Comparison of ENCODE assay signal across 26 cellular contexts in the genomic region with DNA sequence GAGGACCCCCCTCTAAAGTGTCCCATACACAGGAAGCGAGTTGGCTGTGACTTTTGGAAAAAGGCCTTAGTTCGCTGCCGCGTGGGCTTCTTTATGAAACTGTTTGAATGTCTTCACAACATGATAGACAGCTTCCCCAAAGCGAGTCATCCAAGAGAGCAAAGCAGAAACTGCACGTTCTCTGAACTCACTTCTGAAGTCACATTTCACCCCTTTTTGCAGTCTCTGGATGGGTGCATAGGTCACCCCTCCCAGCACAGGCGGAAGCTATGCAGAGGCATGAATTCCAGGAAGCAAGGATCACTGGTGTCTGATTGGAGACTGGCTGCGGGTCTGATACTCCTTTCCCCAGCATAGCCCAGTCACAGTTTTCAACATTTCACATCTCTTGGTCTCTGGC. TPM values are rescaled to one million over a fixed set of nuclear protein-coding genes. Genes with fewer than 3 reads are reported as not detected.
A peak's percentile ranks its signal among the peaks of the same experiment; 100 is the strongest.
DNase-seq lines count a peak whose midpoint lies in the region; ATAC-seq and TF ChIP-seq lines count a peak whose summit lies in the region.
"Had no signal": no experiment of that assay in that cellular context is flagged by ENCODE, and none has a peak within 500 bp of the region (broad histone marks: within the 10 kb centered on the region; RNA-seq: fewer than 3 reads in every experiment).

No MANE protein-coding gene starts in this region.

- H3K27ac Mint-ChIP-seq in activated CD4-positive, alpha-beta T cell treated with anti-CD3 and anti-CD28 coated beads, Interleukin-2, amount 10 ng/mL, durations not matched to agents 24 days and 14 days, result peak overlapping the region; percentile 71
- H3K27ac Mint-ChIP-seq in WTC11 (peak overlapping the region; percentile 36), neural crest cell (ENCODE audit: unreplicated experiment) (peak overlapping the region; percentile 59)
- H3K27ac Mint-ChIP-seq: CD4-positive, alpha-beta memory T cell had no signal

- no peak for TF ChIP-seq CTCF in WTC11 (IDR thresholded peaks at IDR 0.05)
- no peak for TF ChIP-seq CTCF in fibroblast of mammary gland (conservative IDR thresholded peaks at IDR 0.05; ENCODE audit: control insufficient read depth, insufficient read depth, low read depth, low read length)
- no peak for TF ChIP-seq CTCF in neural crest cell (conservative IDR thresholded peaks at IDR 0.05)
- TF ChIP-seq CTCF in esophagus squamous epithelium (IDR thresholded peaks at IDR 0.05), result no peak

- no peaks in the 10 kb centered on the region for H3K4me1 ChIP-seq in esophagus squamous epithelium
- H3K4me1 ChIP-seq: transverse colon had no signal

- no peaks in the 10 kb centered on the region for H3K9me3 Mint-ChIP-seq in activated CD4-positive, alpha-beta T cell treated with anti-CD3 and anti-CD28 coated beads, Interleukin-2, amount 10 ng/mL, durations not matched to agents 24 days and 14 days
- H3K9me3 Mint-ChIP-seq in WTC11 (no peaks in the 10 kb centered on the region), neural crest cell (no peaks in the 10 kb centered on the region)
- H3K9me3 Mint-ChIP-seq: CD4-positive, alpha-beta memory T cell; naive thymus-derived CD8-positive, alpha-beta T cell had no signal

- ATAC-seq in WTC11, result no peak
- ATAC-seq: GM12878; naive thymus-derived CD8-positive, alpha-beta T cell had no signal

- H3K36me3 ChIP-seq in esophagus squamous epithelium, result peaks cover 24 to 100% (median 43%) of the 10 kb centered on the region in 3 donors

- POLR2A ChIA-PET in WTC11 (lab: Charles Lee), result no interaction called here

- H3K27ac ChIP-seq in esophagus squamous epithelium, result no peak overlapping the region
- H3K27ac ChIP-seq: brain microvascular endothelial cell, hepatocyte, left ventricle myocardium inferior, skin epidermis, transverse colon had no signal

- WGBS in esophagus squamous epithelium, 2 donors, result 86 to 95% methylated on average over 6 to 8 of the region's 8 CpGs

- H3K4me3 ChIP-seq in fibroblast of mammary gland (ENCODE audit: control insufficient read depth, low read depth, low read length), result no peak overlapping the region
- H3K4me3 ChIP-seq in esophagus squamous epithelium, result no peak overlapping the region
- H3K4me3 ChIP-seq: GM12878, hepatocyte, left ventricle myocardium inferior, skin epidermis, transverse colon had no signal

- TF ChIP-seq POLR2A in esophagus squamous epithelium (IDR thresholded peaks at IDR 0.05), result no peak

- H3K4me3 Mint-ChIP-seq in activated CD4-positive, alpha-beta T cell treated with anti-CD3 and anti-CD28 coated beads, Interleukin-2, amount 10 ng/mL, durations not matched to agents 24 days and 14 days, result no peak overlapping the region
- H3K4me3 Mint-ChIP-seq in WTC11, result no peak overlapping the region
- no peak overlapping the region for H3K4me3 Mint-ChIP-seq in neural crest cell
- H3K4me3 Mint-ChIP-seq: CD4-positive, alpha-beta memory T cell; naive thymus-derived CD8-positive, alpha-beta T cell had no signal

- peaks cover 20% of the 10 kb centered on the region for H3K4me1 Mint-ChIP-seq in activated CD4-positive, alpha-beta T cell treated with anti-CD3 and anti-CD28 coated beads, Interleukin-2, amount 10 ng/mL, durations not matched to agents 24 days and 14 days
- H3K4me1 Mint-ChIP-seq in WTC11, result no peaks in the 10 kb centered on the region
- H3K4me1 Mint-ChIP-seq in neural crest cell, result no peaks in the 10 kb centered on the region

- peaks cover 64% of the 10 kb centered on the region for H3K36me3 Mint-ChIP-seq in activated CD4-positive, alpha-beta T cell treated with anti-CD3 and anti-CD28 coated beads, Interleukin-2, amount 10 ng/mL, durations not matched to agents 24 days and 14 days (ENCODE audit: low read depth)
- peaks cover 59% of the 10 kb centered on the region for H3K36me3 Mint-ChIP-seq in WTC11
- peaks cover 5% of the 10 kb centered on the region for H3K36me3 Mint-ChIP-seq in neural crest cell (ENCODE audit: low read depth)

- CTCF ChIA-PET in WTC11 (lab: Charles Lee), result no interaction called here

- no peaks in the 10 kb centered on the region for H3K9me3 ChIP-seq in esophagus squamous epithelium
- H3K9me3 ChIP-seq: left ventricle myocardium inferior, SK-N-SH, transverse colon had no signal

- intact Hi-C loops in activated CD4-positive, alpha-beta T cell treated with anti-CD3 and anti-CD28 coated beads, Interleukin-2, amount 10 ng/mL, durations not matched to agents 24 days and 14 days (cut with micrococcal nuclease), result no loop called here
- intact Hi-C loops in esophagus squamous epithelium (cut with DNase I), result no loop called here

- H3K27me3 Mint-ChIP-seq in activated CD4-positive, alpha-beta T cell treated with anti-CD3 and anti-CD28 coated beads, Interleukin-2, amount 10 ng/mL, durations not matched to agents 24 days and 14 days, result no peaks in the 10 kb centered on the region
- H3K27me3 Mint-ChIP-seq in WTC11 (ENCODE audit: low read depth) (no peaks in the 10 kb centered on the region), neural crest cell (ENCODE audit: low read depth) (no peaks in the 10 kb centered on the region)
- H3K27me3 Mint-ChIP-seq: CD4-positive, alpha-beta memory T cell; naive thymus-derived CD8-positive, alpha-beta T cell had no signal

- no peak for DNase-seq in activated CD4-positive, alpha-beta T cell treated with anti-CD3 and anti-CD28 coated beads, Interleukin-2, amount 10 ng/mL, durations not matched to agents 24 days and 14 days
- no peak for DNase-seq in activated CD4-positive, alpha-beta T cell treated with anti-CD3 and anti-CD28 coated beads, Interleukin-2, amount 50 U/mL, for 48 hours
- DNase-seq in WTC11 (ENCODE audit: low spot score) (no peak), fibroblast of mammary gland (ENCODE audit: low read depth) (peak; percentile 30), neural crest cell (ENCODE audit: low read depth, low spot score) (no peak), esophagus squamous epithelium (lab: John Stamatoyannopoulos, UW) (no peak), epidermal melanocyte (ENCODE audit: insufficient read length, low spot score) (no peak), kidney tubule cell (ENCODE audit: low spot score) (no peak)
- DNase-seq: activated gamma-delta T cell; brain microvascular endothelial cell; CD4-positive, alpha-beta memory T cell; effector CD4-positive, alpha-beta T cell; erythroblast; foreskin melanocyte; left ventricle myocardium inferior; NCI-H1092 treated with DMSO at 0.1 percent for 48 hours; NCI-H187; NCI-H2171 treated with DMSO at 0.1 percent for 48 hours; NCI-H524; SK-N-SH; T-helper 2 cell; transverse colon had no signal

- no peaks in the 10 kb centered on the region for H3K27me3 ChIP-seq in esophagus squamous epithelium
- H3K27me3 ChIP-seq: brain microvascular endothelial cell, hepatocyte, transverse colon had no signal

TF ChIP-seq in WTC11, 78 proteins besides CTCF, POLR2A, EP300 and RAD21:
- TF ChIP-seq NFATC4 (CRISPR knock-in tag; IDR thresholded peaks at IDR 0.05) (no peak), ELF4 (CRISPR knock-in tag; IDR thresholded peaks at IDR 0.05; ENCODE audit: low read depth) (no peak)

RNA-seq across cellular contexts. Expression of gene GPI, which starts 10.6 kb away (rescaled TPM):
- 592 and 598 TPM in 2 replicates for total RNA-seq in activated CD4-positive, alpha-beta T cell treated with anti-CD3 and anti-CD28 coated beads, Interleukin-2, amount 10 ng/mL, durations not matched to agents 24 days and 14 days
- total RNA-seq in WTC11 (2021) (389 to 452 TPM (median 446 TPM) in 3 replicates), neural crest cell (227 and 245 TPM in 2 replicates), esophagus squamous epithelium (100 to 1,000 TPM in 3 of 4 donors, 10 to 100 TPM in 1; 99.9 to 336 (median 265) TPM)

RNA-seq across cellular contexts. Expression of gene PDCD2L, which starts 28.6 kb away (rescaled TPM):
- total RNA-seq in activated CD4-positive, alpha-beta T cell treated with anti-CD3 and anti-CD28 coated beads, Interleukin-2, amount 10 ng/mL, durations not matched to agents 24 days and 14 days, result 44.4 and 50.8 TPM in 2 replicates
- 38.0 to 43.4 TPM (median 41.2 TPM) in 3 replicates for total RNA-seq in WTC11 (2021)
- total RNA-seq in neural crest cell, result 12.9 and 15.1 TPM in 2 replicates
- total RNA-seq in esophagus squamous epithelium, result 10 to 100 TPM in 1 of 4 donors, 1 to 10 TPM in 3; 7.9 to 15.1 (median 9.1) TPM

RNA-seq across cellular contexts. Expression of gene UBA2, which starts 52.6 kb away (rescaled TPM):
- total RNA-seq in activated CD4-positive, alpha-beta T cell treated with anti-CD3 and anti-CD28 coated beads, Interleukin-2, amount 10 ng/mL, durations not matched to agents 24 days and 14 days, result 186 and 190 TPM in 2 replicates
- 156 to 163 TPM (median 162 TPM) in 3 replicates for total RNA-seq in WTC11 (2021)
- 191 and 205 TPM in 2 replicates for total RNA-seq in neural crest cell
- 100 to 1,000 TPM in 1 of 4 donors, 10 to 100 TPM in 3; 35.5 to 116 (median 82.1) TPM for total RNA-seq in esophagus squamous epithelium
